8 cellular contexts compared by ENCODE assay signal in genomic region chr11:60887531-60887930, GRCh38. TPM values are rescaled to one million over a fixed set of nuclear protein-coding genes. Genes with fewer than 3 reads are reported as not detected.
DNase-seq lines count a peak whose midpoint lies in the region; ATAC-seq and TF ChIP-seq lines count a peak whose summit lies in the region.
"Had no signal": no experiment of that assay in that cellular context is flagged by ENCODE, and none has a peak within 500 bp of the region (broad histone marks: within the 10 kb centered on the region; RNA-seq: fewer than 3 reads in every experiment).

No MANE protein-coding gene starts in this region.

- H3K27ac Mint-ChIP-seq in activated T-cell treated with anti-CD3 and anti-CD28 coated beads, Interleukin-2, amount 50 U/mL, for 72 hours = no peak overlapping the region
- H3K27ac Mint-ChIP-seq in stimulated activated memory B cell treated with anti-CD40 and anti-IgM and Interleukin-4, amounts not matched to agents 10 μg/mL and 1 μg/mL and 100 μg/mL, for 72 hours = no peak overlapping the region
- H3K27ac Mint-ChIP-seq: activated B cell treated with CpG ODN at 0.5 μM for 24 hours had no signal

- H3K9me3 Mint-ChIP-seq in activated T-cell treated with anti-CD3 and anti-CD28 coated beads, Interleukin-2, amount 50 U/mL, for 72 hours = no peaks in the 10 kb centered on the region
- no peaks in the 10 kb centered on the region for H3K9me3 Mint-ChIP-seq in stimulated activated memory B cell treated with anti-CD40 and anti-IgM and Interleukin-4, amounts not matched to agents 10 μg/mL and 1 μg/mL and 100 μg/mL, for 72 hours
- H3K9me3 Mint-ChIP-seq: activated B cell treated with CpG ODN at 0.5 μM for 24 hours had no signal

- H3F3A ChIP-seq in DOHH2 (ENCODE audit: control insufficient read depth, insufficient read depth) = no peaks in the 10 kb centered on the region

- H3K4me1 ChIP-seq in DOHH2 (ENCODE audit: control insufficient read depth, low read length) = no peaks in the 10 kb centered on the region
- no peaks in the 10 kb centered on the region for H3K4me1 ChIP-seq in HEK293 (ENCODE audit: control insufficient read depth, insufficient read depth, low read length)
- peaks cover 6% of the 10 kb centered on the region for H3K4me1 ChIP-seq in right cardiac atrium (ENCODE audit: control insufficient read depth, insufficient read depth, low read length)

- H3K79me2 ChIP-seq in DOHH2 (ENCODE audit: control insufficient read depth, low read length) = no peaks in the 10 kb centered on the region

- CTCF ChIA-PET in HEK293 (lab: Yijun Ruan, JAX) = interaction anchor here (0.6 to 4.4 kb wide), 22 partner anchors 9 to 1060 kb away, joined by 3 to 95 read pairs (median 4); partner anchors contain the start of gene PTGDR2

- POLR2A ChIA-PET in HEK293 (lab: Yijun Ruan, JAX) = interaction anchor here (1.0 to 1.7 kb wide), 4 partner anchors 19 to 112 kb away, joined by 3 to 6 read pairs (median 5); partner anchors contain the start of gene PRPF19

- H3K4me3 Mint-ChIP-seq in activated T-cell treated with anti-CD3 and anti-CD28 coated beads, Interleukin-2, amount 50 U/mL, for 72 hours = no peak overlapping the region
- H3K4me3 Mint-ChIP-seq in stimulated activated memory B cell treated with anti-CD40 and anti-IgM and Interleukin-4, amounts not matched to agents 10 μg/mL and 1 μg/mL and 100 μg/mL, for 72 hours = no peak overlapping the region
- H3K4me3 Mint-ChIP-seq: activated B cell treated with CpG ODN at 0.5 μM for 24 hours had no signal

- DNase-seq in NCI-H524 (lab: John Stamatoyannopoulos, UW) = peak; percentile 51 to 78
- DNase-seq in activated T-cell treated with anti-CD3 and anti-CD28 coated beads, Interleukin-2, amount 50 U/mL, for 72 hours = peak; percentile 39 to 42
- peak in 1 of 3 donors; percentile 55 for DNase-seq in right cardiac atrium
- DNase-seq: activated B cell treated with CpG ODN at 0.5 μM for 24 hours had no signal

- H3K36me3 Mint-ChIP-seq in activated T-cell treated with anti-CD3 and anti-CD28 coated beads, Interleukin-2, amount 50 U/mL, for 72 hours (ENCODE audit: insufficient read depth in 2 of 2) = peaks cover 5 to 15% of the 10 kb centered on the region in 2 donors
- peaks cover 49% of the 10 kb centered on the region for H3K36me3 Mint-ChIP-seq in stimulated activated memory B cell treated with anti-CD40 and anti-IgM and Interleukin-4, amounts not matched to agents 10 μg/mL and 1 μg/mL and 100 μg/mL, for 72 hours

- ATAC-seq in activated T-cell treated with anti-CD3 and anti-CD28 coated beads, Interleukin-2, amount 50 U/mL, for 72 hours (replicated peaks in 1 of 2) = peak; percentile 86 to 88
- ATAC-seq in right cardiac atrium = peak; percentile 72 to 73
- peak; percentile 65 for ATAC-seq in stimulated activated memory B cell treated with anti-CD40 and anti-IgM and Interleukin-4, amounts not matched to agents 10 μg/mL and 1 μg/mL and 100 μg/mL, for 72 hours
- no peak for ATAC-seq in HG03571 (IDR thresholded peaks at IDR 0.05; ENCODE audit: unreplicated experiment)

- H3K36me3 ChIP-seq in DOHH2 (ENCODE audit: control insufficient read depth, low read length) (peaks cover 35% of the 10 kb centered on the region), HEK293 (ENCODE audit: control insufficient read depth in 2 of 2, insufficient read depth in 1 of 2, low read length in 2 of 2) (peaks cover 0 to 42% of the 10 kb centered on the region in 2 experiments; a peak in 1 of 3 replicates)

- H3K27me3 ChIP-seq in DOHH2 (ENCODE audit: control insufficient read depth, low read length) = no peaks in the 10 kb centered on the region
- H3K27me3 ChIP-seq in right cardiac atrium (ENCODE audit: control insufficient read depth, insufficient read depth) = no peaks in the 10 kb centered on the region

- H3K4me2 ChIP-seq in DOHH2 (ENCODE audit: low read length) = no peak overlapping the region

- H3K9me2 ChIP-seq in DOHH2 (replicated peaks; ENCODE audit: control insufficient read depth, low read length) = no peaks in the 10 kb centered on the region

- intact Hi-C loops in right cardiac atrium (cut with DNase I) = loop anchor here in 1 of 4 donors (5.0 kb wide), 1 partner anchor 55 kb away; no protein-coding TSS in a partner anchor

- H3K27ac ChIP-seq in DOHH2 (ENCODE audit: low read depth, low read length) (no peak overlapping the region), HEK293 (ENCODE audit: extremely low read depth, low read depth, low read length) (no peak overlapping the region), right cardiac atrium (ENCODE audit: low read length) (no peak overlapping the region)

- no peaks in the 10 kb centered on the region for H3K27me3 Mint-ChIP-seq in activated T-cell treated with anti-CD3 and anti-CD28 coated beads, Interleukin-2, amount 50 U/mL, for 72 hours (ENCODE audit: low read depth)
- no peaks in the 10 kb centered on the region for H3K27me3 Mint-ChIP-seq in stimulated activated memory B cell treated with anti-CD40 and anti-IgM and Interleukin-4, amounts not matched to agents 10 μg/mL and 1 μg/mL and 100 μg/mL, for 72 hours
- H3K27me3 Mint-ChIP-seq: activated B cell treated with CpG ODN at 0.5 μM for 24 hours had no signal

- 62% methylated on average over 5 of the region's 5 CpGs for WGBS in right cardiac atrium

- no peaks in the 10 kb centered on the region for H4K20me1 ChIP-seq in DOHH2 (ENCODE audit: control insufficient read depth, insufficient read depth, low read depth, low read length)

- H3K4me3 ChIP-seq in DOHH2 (ENCODE audit: low read length) (no peak overlapping the region), HEK293 (ENCODE audit: low read depth, low read length) (no peak overlapping the region), right cardiac atrium (ENCODE audit: low read length) (no peak overlapping the region)

- TF ChIP-seq CTCF in DOHH2 (IDR thresholded peaks at IDR 0.05; ENCODE audit: low read depth, low read length, poor library complexity, severe bottlenecking) = peak; percentile 62
- TF ChIP-seq CTCF in HEK293 (tag by site-specific recombination; IDR thresholded peaks at IDR 0.05) = 0 out of 2 replicates have a peak, but pooled peaks have one; percentile 8

- H3K9me3 ChIP-seq in DOHH2 (ENCODE audit: control insufficient read depth, insufficient read depth, low read length) (no peaks in the 10 kb centered on the region), HEK293 (ENCODE audit: control insufficient read depth, insufficient read depth, low read depth, low read length) (no peaks in the 10 kb centered on the region), right cardiac atrium (ENCODE audit: control insufficient read depth, low read length) (no peaks in the 10 kb centered on the region)

- no peaks in the 10 kb centered on the region for H3K4me1 Mint-ChIP-seq in activated T-cell treated with anti-CD3 and anti-CD28 coated beads, Interleukin-2, amount 50 U/mL, for 72 hours (ENCODE audit: low read depth)
- H3K4me1 Mint-ChIP-seq in stimulated activated memory B cell treated with anti-CD40 and anti-IgM and Interleukin-4, amounts not matched to agents 10 μg/mL and 1 μg/mL and 100 μg/mL, for 72 hours = peaks cover 6% of the 10 kb centered on the region
- H3K4me1 Mint-ChIP-seq: activated B cell treated with CpG ODN at 0.5 μM for 24 hours had no signal

TF ChIP-seq in HEK293, 187 proteins besides CTCF, POLR2A, EP300 and RAD21 (continues in another document):
- 0 out of 2 replicates have a peak, but pooled peaks have one; percentile 45 for TF ChIP-seq ZNF600 (tag by site-specific recombination; IDR thresholded peaks at IDR 0.05)

RNA-seq across cellular contexts. Expression of gene PRPF19, which starts 18.9 kb away (rescaled TPM):
- total RNA-seq in activated T-cell treated with anti-CD3 and anti-CD28 coated beads, Interleukin-2, amount 50 U/mL, for 72 hours = 100 to 1,000 TPM; 139 to 175 TPM
- 10 to 100 TPM; 35.4 to 43.4 (median 38.8) TPM for total RNA-seq in right cardiac atrium
- polyA plus RNA-seq in right cardiac atrium = 31.5 TPM

RNA-seq across cellular contexts. Expression of gene ZP1, which starts 20.2 kb away (rescaled TPM):
- not detected for total RNA-seq in activated T-cell treated with anti-CD3 and anti-CD28 coated beads, Interleukin-2, amount 50 U/mL, for 72 hours
- not detected for total RNA-seq in right cardiac atrium
- polyA plus RNA-seq in right cardiac atrium = 0.16 TPM
- total RNA-seq: activated B cell treated with CpG ODN at 0.5 μM for 24 hours had no signal

RNA-seq across cellular contexts. Expression of gene TMEM109, which starts 26.4 kb away (rescaled TPM):
- total RNA-seq in activated T-cell treated with anti-CD3 and anti-CD28 coated beads, Interleukin-2, amount 50 U/mL, for 72 hours = 10 to 100 TPM; 61.9 to 66.3 TPM
- total RNA-seq in right cardiac atrium = 100 to 1,000 TPM; 103 to 119 (median 117) TPM
- polyA plus RNA-seq in right cardiac atrium = 112 TPM

RNA-seq across cellular contexts. Expression of gene PTGDR2, which starts 31.8 kb away (rescaled TPM):
- total RNA-seq in activated T-cell treated with anti-CD3 and anti-CD28 coated beads, Interleukin-2, amount 50 U/mL, for 72 hours = under 1 TPM; 0.16 to 0.17 TPM
- total RNA-seq in right cardiac atrium = under 1 TPM in 1 of 4 donors, not detected in 3; 0.20 TPM
- 0.14 TPM for polyA plus RNA-seq in right cardiac atrium
- total RNA-seq: activated B cell treated with CpG ODN at 0.5 μM for 24 hours had no signal

RNA-seq across cellular contexts. Expression of gene TMEM132A, which starts 36.7 kb away (rescaled TPM):
- total RNA-seq in activated T-cell treated with anti-CD3 and anti-CD28 coated beads, Interleukin-2, amount 50 U/mL, for 72 hours = 1 to 10 TPM; 2.4 to 3.5 TPM
- total RNA-seq in right cardiac atrium = 10 to 100 TPM in 1 of 4 donors, 1 to 10 TPM in 3; 5.1 to 10.2 (median 7.0) TPM
- polyA plus RNA-seq in right cardiac atrium = 6.8 TPM
